Comparison of ENCODE assay signal across 16 cellular contexts in genomic region chr11:56782167-56782847, GRCh38. TPM values are rescaled to one million over a fixed set of nuclear protein-coding genes. Genes with fewer than 3 reads are reported as not detected.
DNase-seq lines count a peak whose midpoint lies in the region; ATAC-seq, FAIRE-seq and TF ChIP-seq lines count a peak whose summit lies in the region.
"Had no signal": no experiment of that assay in that cellular context is flagged by ENCODE, and none has a peak within 500 bp of the region (broad histone marks: within the 10 kb centered on the region; RNA-seq: fewer than 3 reads in every experiment).

No MANE protein-coding gene starts in this region.

- WGBS in GM12878 (ENCODE audit: insufficient coverage, insufficient replicate concordance, low lambda C conversion rate, missing lambda C conversion rate): 47% methylated on average over 10 of the region's 10 CpGs
- 88 to 91% methylated on average over 10 of the region's 10 CpGs for WGBS in tibial nerve, 2 donors

- SMC1A ChIA-PET in GM12878 (lab: Charles Lee; ENCODE audit: uncharacterized antibody, unreplicated experiment): interaction anchor here (0.7 to 3.3 kb wide), 12 partner anchors 9 to 842 kb away, joined by 3 to 19 read pairs (median 5); no protein-coding TSS in a partner anchor

- H3K36me3 ChIP-seq in GM12878 (ENCODE audit: control insufficient read depth in 2 of 2, insufficient read depth in 2 of 2, low read length in 1 of 2) (no peaks in the 10 kb centered on the region), tibial nerve (no peaks in the 10 kb centered on the region), left ventricle myocardium inferior (no peaks in the 10 kb centered on the region)
- H3K36me3 ChIP-seq: thoracic aorta had no signal

- H3K4me1 ChIP-seq in GM12878 (ENCODE audit: control insufficient read depth, insufficient read depth, low read length) (peaks cover 4% of the 10 kb centered on the region), tibial nerve (no peaks in the 10 kb centered on the region), left ventricle myocardium inferior (no peaks in the 10 kb centered on the region)

- H3K27ac ChIP-seq in GM12878 (ENCODE audit: control insufficient read depth, insufficient read depth) (no peak overlapping the region), tibial nerve (no peak overlapping the region), left ventricle myocardium inferior (replicated peaks) (no peak overlapping the region)
- H3K27ac ChIP-seq: C4-2B, thoracic aorta had no signal

- H3K4me2 ChIP-seq in GM12878 (ENCODE audit: control insufficient read depth, insufficient read depth): no peak overlapping the region

- POLR2A ChIA-PET in GM12878 (lab: Charles Lee): no interaction called here

- RAD21 ChIA-PET in GM12878 (lab: Charles Lee; ENCODE audit: unreplicated experiment): interaction anchor here (0.6 to 2.5 kb wide), 9 partner anchors 9 to 1066 kb away, joined by 3 to 16 read pairs (median 4); no protein-coding TSS in a partner anchor

- peak; percentile 80 for ATAC-seq in GM19023 (IDR thresholded peaks at IDR 0.05; ENCODE audit: unreplicated experiment)
- peak; percentile 75 for ATAC-seq in HG02678 (IDR thresholded peaks at IDR 0.05; ENCODE audit: unreplicated experiment)
- peak; percentile 71 for ATAC-seq in HG03457 (IDR thresholded peaks at IDR 0.05; ENCODE audit: unreplicated experiment)
- ATAC-seq in GM12878: peak; percentile 99
- ATAC-seq: mucosa of descending colon had no signal

- H3K27me3 ChIP-seq in GM12878 (replicated peaks in 1 of 2; ENCODE audit: control insufficient read depth in 2 of 2, insufficient read depth in 2 of 2, low read length in 1 of 2) (no peaks in the 10 kb centered on the region), tibial nerve (no peaks in the 10 kb centered on the region), left ventricle myocardium inferior (ENCODE audit: low read depth) (peaks cover 9% of the 10 kb centered on the region)

- TF ChIP-seq EP300 in GM12878 (IDR thresholded peaks at IDR 0.05; ENCODE audit: borderline replicate concordance in 1 of 2, control insufficient read depth in 1 of 2, low read depth in 2 of 2, low read length in 2 of 2) (peak in 1 of 2 experiments; percentile 66; a peak in 1 of 4 replicates), tibial nerve (IDR thresholded peaks at IDR 0.05) (no peak)

- no peaks in the 10 kb centered on the region for H4K20me1 ChIP-seq in GM12878 (ENCODE audit: control insufficient read depth, insufficient read depth)

- DNase-seq in GM12878 (ENCODE audit: low read depth, low spot score): peak; percentile 19
- DNase-seq in tibial nerve (ENCODE audit: low spot score in 2 of 2): no peak
- DNase-seq in DMS114 treated with DMSO at 0.1 percent for 48 hours (lab: John Stamatoyannopoulos, UW; ENCODE audit: unreplicated experiment): no peak
- no peak for DNase-seq in NCI-H2171 treated with DMSO at 0.1 percent for 48 hours (lab: John Stamatoyannopoulos, UW)
- no peak for DNase-seq in left ventricle myocardium inferior
- DNase-seq: activated CD4-positive, CD25-positive, alpha-beta regulatory T cell treated with anti-CD3 and anti-CD28 coated beads, Interleukin-2, amount 50 U/mL, for 72 hours; activated CD8-positive, alpha-beta memory T cell treated with anti-CD3 and anti-CD28 coated beads, Interleukin-2, amount 50 U/mL, for 4 hours; mucosa of descending colon had no signal

- in situ Hi-C loops in GM12878 (cut with MboI): loop anchor here (5.0 kb wide), 1 partner anchor 830 kb away; no protein-coding TSS in a partner anchor

- TF ChIP-seq POLR2A in GM12878 (IDR thresholded peaks at IDR 0.05; ENCODE audit: low read depth, low read length) (no peak), tibial nerve (IDR thresholded peaks at IDR 0.05) (no peak)

- H3K79me2 ChIP-seq in GM12878 (ENCODE audit: control insufficient read depth, insufficient read depth, low read length): no peaks in the 10 kb centered on the region

- CTCF ChIA-PET in GM12878 (lab: Yijun Ruan, JAX): interaction anchor here (0.7 to 2.2 kb wide), 23 partner anchors 8 to 1074 kb away, joined by 3 to 20 read pairs (median 4); no protein-coding TSS in a partner anchor

- TF ChIP-seq RAD21 in GM12878 (IDR thresholded peaks at IDR 0.05; ENCODE audit: insufficient read depth, low read depth, low read length): no peak

- H3K4me3 ChIP-seq in GM12878 (no peak overlapping the region), tibial nerve (no peak overlapping the region), left ventricle myocardium inferior (no peak overlapping the region)
- H3K4me3 ChIP-seq: mucosa of descending colon had no signal

- intact Hi-C loops in GM12878 (cut with micrococcal nuclease; ENCODE audit: unreplicated experiment) (loop anchor here (2.0 to 10.0 kb wide), 2 partner anchors 262 to 1068 kb away; no protein-coding TSS in a partner anchor), left ventricle myocardium inferior (cut with micrococcal nuclease) (no loop called here)

- H3K9ac ChIP-seq in GM12878 (ENCODE audit: control insufficient read depth, insufficient read depth, low read length): no peak overlapping the region

- TF ChIP-seq CTCF in GM12878 (IDR thresholded peaks at IDR 0.05 in 2 of 3, conservative IDR thresholded peaks at IDR 0.05 in 1 of 3; ENCODE audit: control insufficient read depth in 2 of 3, extremely low read depth in 1 of 3, insufficient read depth in 1 of 3, low read depth in 3 of 3, low read length in 3 of 3): no peak
- no peak for TF ChIP-seq CTCF in tibial nerve (IDR thresholded peaks at IDR 0.05)
- TF ChIP-seq CTCF in left ventricle myocardium inferior (IDR thresholded peaks at IDR 0.05; ENCODE audit: borderline replicate concordance): no peak

- FAIRE-seq in GM12878 (lab: Jason Lieb, UNC): no peak

- BruUV-seq in GM12878 (replicated peaks; lab: Mats Ljungman, UMichigan): no TSS peak

- no peaks in the 10 kb centered on the region for H3K9me3 ChIP-seq in GM12878 (replicated peaks; ENCODE audit: control insufficient read depth, insufficient read depth, low read length)
- H3K9me3 ChIP-seq in tibial nerve: no peaks in the 10 kb centered on the region
- H3K9me3 ChIP-seq in left ventricle myocardium inferior (replicated peaks): peaks cover 5% of the 10 kb centered on the region
- H3K9me3 ChIP-seq: mucosa of descending colon, thoracic aorta had no signal

- no peak overlapping the region for H2AFZ ChIP-seq in GM12878 (ENCODE audit: control insufficient read depth, low read depth, low read length)

TF ChIP-seq in GM12878, 131 proteins besides CTCF, POLR2A, EP300 and RAD21:
- TF ChIP-seq IKZF2 (IDR thresholded peaks at IDR 0.05) (peak in 1 of 2 experiments; percentile 16; a peak in 1 of 4 replicates), MXI1 (IDR thresholded peaks at IDR 0.05; ENCODE audit: low read depth, low read length) (no peak), MTA2 (IDR thresholded peaks at IDR 0.05; ENCODE audit: low read depth) (peak; percentile 41; the same call in 1 of the 2 replicates), IKZF1 (conservative IDR thresholded peaks at IDR 0.05) (peak; percentile 28; the same call in 1 of the 2 replicates), DPF2 (IDR thresholded peaks at IDR 0.05) (peak; percentile 40; the same call in 1 of the 2 replicates), HCFC1 (IDR thresholded peaks at IDR 0.05; ENCODE audit: low read length) (no peak), SPI1 (IDR thresholded peaks at IDR 0.05; ENCODE audit: borderline replicate concordance, insufficient read depth, low read depth, low read length) (peak; percentile 81), PKNOX1 (IDR thresholded peaks at IDR 0.05) (no peak)

RNA-seq across cellular contexts. Expression of gene OR9G4, which starts 33.8 kb away (rescaled TPM):
- total RNA-seq in GM12878 (2013; cell fraction: nucleolus; rRNA removed): not detected in 2 replicates
- total RNA-seq in GM12878 (2014; rRNA removed) (not detected in 2 replicates), GM12878 (2014; rRNA removed; fragmentation: Illumina TruSeq; extraction: Trizol) (not detected in 2 replicates), GM12878 (2021) (not detected in 2 replicates), tibial nerve (not detected), left ventricle myocardium inferior (not detected)
- not detected for polyA plus RNA-seq in GM12878 (2011; ENCODE audit: low read depth)
- polyA plus RNA-seq in GM12878 (2011; rRNA removed) (not detected in 2 replicates), GM12878 (2014; fragmentation: Illumina TruSeq; extraction: Trizol) (not detected in 2 replicates), GM12878 (2014; fragmentation: Nextera tagmentation; extraction: Ambion mirVana) (not detected), GM12878 (2014; rRNA removed) (not detected in 2 replicates), GM12878 (2016; fragmentation: Nextera tagmentation; extraction: Ambion mirVana) (not detected)
- not detected in 2 replicates for polyA plus RNA-seq in GM12878 (2011; cell fraction: cytosol; rRNA removed)
- not detected in 2 replicates for polyA plus RNA-seq in GM12878 (2011; cell fraction: nucleus; rRNA removed)
- polyA plus RNA-seq in GM12878 (2012): not detected in 2 replicates
- polyA minus RNA-seq in GM12878 (2011; rRNA and poly(A)+ RNA removed): not detected in 2 replicates
- polyA minus RNA-seq in GM12878 (2011; cell fraction: cytosol; rRNA and poly(A)+ RNA removed): not detected in 2 replicates
- not detected in 2 replicates for polyA minus RNA-seq in GM12878 (2011; cell fraction: nucleus; rRNA and poly(A)+ RNA removed)
- total RNA-seq: H4, kidney epithelial cell, mucosa of descending colon, osteocyte, thoracic aorta had no signal
